Comparison of ENCODE assay signal across 14 cellular contexts in the genomic region with DNA sequence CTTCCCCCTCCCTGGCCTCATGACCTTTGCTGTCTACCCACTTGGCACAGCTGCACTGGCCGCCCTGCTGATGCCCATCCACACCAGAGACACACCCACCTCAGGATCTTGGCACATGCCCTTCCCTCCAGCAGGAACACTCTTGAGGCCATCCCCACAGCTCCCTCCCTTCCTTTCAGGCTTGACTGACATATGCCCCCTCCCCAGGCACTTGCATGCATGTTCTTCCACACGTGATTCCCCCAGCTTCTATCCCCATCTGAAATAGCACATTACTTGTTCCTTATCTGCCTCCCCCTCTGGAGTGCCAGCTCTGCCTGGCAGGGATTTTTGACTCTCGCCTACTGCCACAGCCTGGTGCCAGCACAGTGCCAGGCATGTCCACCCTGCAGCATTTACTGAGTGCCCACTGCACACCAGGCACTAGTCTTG.
A peak's percentile ranks its signal among the peaks of the same experiment; 100 is the strongest.
DNase-seq lines count a peak whose midpoint lies in the region; ATAC-seq and TF ChIP-seq lines count a peak whose summit lies in the region.
"Had no signal": no experiment of that assay in that cellular context is flagged by ENCODE, and none has a peak within 500 bp of the region (broad histone marks: within the 10 kb centered on the region; RNA-seq: fewer than 3 reads in every experiment).

No MANE protein-coding gene starts in this region.

- no TSS peak for BruUV-seq in PC-9 (replicated peaks; lab: Mats Ljungman, UMichigan)

- in situ Hi-C loops in gastrocnemius medialis (cut with MboI; ENCODE audit: low sequenced_read_pairs in 4 of 4) = loop anchor here in 2 of 4 donors (5.0 to 10.0 kb wide), 2 partner anchors 63 to 66 kb away; no protein-coding TSS in a partner anchor

- peak; percentile 29 for DNase-seq in Ammon's horn (ENCODE audit: low spot score)
- DNase-seq in esophagus muscularis mucosa (ENCODE audit: extremely low spot score) = no peak
- DNase-seq in right lobe of liver = peak; percentile 65 to 76 (median 75)
- peak in 1 of 2 donors; percentile 46 for DNase-seq in gastrocnemius medialis
- no peak for DNase-seq in PC-9
- DNase-seq in T1000 (lab: John Stamatoyannopoulos, UW) = no peak
- DNase-seq in activated naive CD4-positive, alpha-beta T cell treated with Interleukin-2 at 50 U/mL for 16 hours = no peak
- no peak for DNase-seq in A172 (ENCODE audit: low spot score)
- DNase-seq: activated naive CD4-positive, alpha-beta T cell treated with anti-CD3 and anti-CD28 coated beads, Interleukin-2, amount 50 U/mL, for 16 hours; GDM1; MM.1S; stimulated activated CD4-positive, alpha-beta T cell treated with anti-CD3 and anti-CD28 coated beads, Interleukin-15, amount 100 ng/mL, for 24 hours had no signal

- CTCF ChIA-PET in PC-9 (lab: Charles Lee) = no interaction called here

- intact Hi-C loops in esophagus muscularis mucosa (cut with DNase I) = loop anchor here (10.0 kb wide), 1 partner anchor 66 kb away; no protein-coding TSS in a partner anchor
- intact Hi-C loops in right lobe of liver (cut with DNase I) = no loop called here
- intact Hi-C loops in gastrocnemius medialis (cut with DNase I; ENCODE audit: low total_unique reads) = no loop called here
- intact Hi-C loops in PC-9 (cut with micrococcal nuclease; ENCODE audit: unreplicated experiment) = no loop called here

- H3F3A ChIP-seq in PC-9 (ENCODE audit: insufficient read depth, low read depth) = no peaks in the 10 kb centered on the region

- H3K4me3 ChIP-seq in esophagus muscularis mucosa (no peak overlapping the region), right lobe of liver (no peak overlapping the region), gastrocnemius medialis (no peak overlapping the region), PC-9 (no peak overlapping the region)
- H3K4me3 ChIP-seq: upper lobe of left lung had no signal

- 88% methylated on average over 3 of the region's 3 CpGs for WGBS in esophagus muscularis mucosa
- WGBS in right lobe of liver (ENCODE audit: insufficient coverage, low coverage, low lambda C conversion rate, missing lambda C conversion rate) = 27% methylated on average over 3 of the region's 3 CpGs

- H3K27ac ChIP-seq in esophagus muscularis mucosa (replicated peaks in 1 of 4) (peak overlapping the region; percentile 74 to 85 (median 78)), right lobe of liver (peak overlapping the region; percentile 77 to 99 (median 98)), gastrocnemius medialis (peak overlapping the region; percentile 80 to 96 (median 91)), PC-9 (no peak overlapping the region)

- H3K9me3 ChIP-seq in esophagus muscularis mucosa (no peaks in the 10 kb centered on the region), right lobe of liver (no peaks in the 10 kb centered on the region), gastrocnemius medialis (no peaks in the 10 kb centered on the region), PC-9 (ENCODE audit: insufficient read depth, low read depth) (no peaks in the 10 kb centered on the region)
- H3K9me3 ChIP-seq: upper lobe of left lung had no signal

- H3K9me2 ChIP-seq in PC-9 (ENCODE audit: insufficient read depth) = no peaks in the 10 kb centered on the region

- no peaks in the 10 kb centered on the region for H3K27me3 ChIP-seq in esophagus muscularis mucosa
- H3K27me3 ChIP-seq in right lobe of liver = no peaks in the 10 kb centered on the region
- no peaks in the 10 kb centered on the region for H3K27me3 ChIP-seq in gastrocnemius medialis
- H3K27me3 ChIP-seq in PC-9 (ENCODE audit: insufficient read depth, low read depth) = no peaks in the 10 kb centered on the region
- H3K27me3 ChIP-seq: upper lobe of left lung had no signal

- TF ChIP-seq CTCF in esophagus muscularis mucosa (IDR thresholded peaks at IDR 0.05) (no peak), right lobe of liver (IDR thresholded peaks at IDR 0.05) (no peak), gastrocnemius medialis (IDR thresholded peaks at IDR 0.05 in 4 of 5, conservative IDR thresholded peaks at IDR 0.05 in 1 of 5) (no peak), PC-9 (conservative IDR thresholded peaks at IDR 0.05) (no peak)

- POLR2A ChIA-PET in PC-9 (lab: Charles Lee; ENCODE audit: unreplicated experiment) = no interaction called here

- H3K4me1 ChIP-seq in esophagus muscularis mucosa (peaks cover 44 to 77% (median 62%) of the 10 kb centered on the region in 4 donors), right lobe of liver (peaks cover 0 to 76% (median 41%) of the 10 kb centered on the region in 4 donors), gastrocnemius medialis (peaks cover 69 to 73% of the 10 kb centered on the region in 2 donors), PC-9 (replicated peaks; ENCODE audit: insufficient read depth) (no peaks in the 10 kb centered on the region)

- no peak for TF ChIP-seq POLR2A in esophagus muscularis mucosa (IDR thresholded peaks at IDR 0.05; ENCODE audit: low read depth)
- TF ChIP-seq POLR2A in right lobe of liver (IDR thresholded peaks at IDR 0.05) = no peak
- TF ChIP-seq POLR2A in gastrocnemius medialis (IDR thresholded peaks at IDR 0.05) = no peak

- peak; percentile 21 to 43 (median 35) for ATAC-seq in right lobe of liver
- ATAC-seq in gastrocnemius medialis = no peak
- ATAC-seq: activated CD4-positive, CD25-positive, alpha-beta regulatory T cell treated with anti-CD3 and anti-CD28 coated beads, Interleukin-2, amount 50 U/mL, for 24 hours had no signal

- no peak overlapping the region for H2AFZ ChIP-seq in PC-9

- no peaks in the 10 kb centered on the region for H4K20me1 ChIP-seq in PC-9 (ENCODE audit: insufficient read depth)

- no peaks in the 10 kb centered on the region for H3K79me2 ChIP-seq in PC-9 (ENCODE audit: low read depth)

- H3K36me3 ChIP-seq in esophagus muscularis mucosa = no peaks in the 10 kb centered on the region
- H3K36me3 ChIP-seq in right lobe of liver = no peaks in the 10 kb centered on the region
- no peaks in the 10 kb centered on the region for H3K36me3 ChIP-seq in gastrocnemius medialis
- no peaks in the 10 kb centered on the region for H3K36me3 ChIP-seq in PC-9 (ENCODE audit: low read depth)
- H3K36me3 ChIP-seq: upper lobe of left lung had no signal

- TF ChIP-seq EP300 in esophagus muscularis mucosa (IDR thresholded peaks at IDR 0.05) = no peak

- H3K4me2 ChIP-seq in PC-9 = no peak overlapping the region

Comparison
In these comparisons a context has a peak if more than half of its experiments do, and no peak if none do; other contexts are left out.
1. DNase-seq: peak in Ammon's horn (single experiment) and right lobe of liver (3 of 3); none in esophagus muscularis mucosa (single experiment), PC-9 (0 of 2), T1000 (single experiment), activated naive CD4-positive, alpha-beta T cell treated with Interleukin-2 at 50 U/mL for 16 hours (single experiment) and A172 (single experiment).
2. ATAC-seq: peak in right lobe of liver (4 of 4); none in gastrocnemius medialis (0 of 2).